ENCODE assay signal across 8 cellular contexts in the genomic region with DNA sequence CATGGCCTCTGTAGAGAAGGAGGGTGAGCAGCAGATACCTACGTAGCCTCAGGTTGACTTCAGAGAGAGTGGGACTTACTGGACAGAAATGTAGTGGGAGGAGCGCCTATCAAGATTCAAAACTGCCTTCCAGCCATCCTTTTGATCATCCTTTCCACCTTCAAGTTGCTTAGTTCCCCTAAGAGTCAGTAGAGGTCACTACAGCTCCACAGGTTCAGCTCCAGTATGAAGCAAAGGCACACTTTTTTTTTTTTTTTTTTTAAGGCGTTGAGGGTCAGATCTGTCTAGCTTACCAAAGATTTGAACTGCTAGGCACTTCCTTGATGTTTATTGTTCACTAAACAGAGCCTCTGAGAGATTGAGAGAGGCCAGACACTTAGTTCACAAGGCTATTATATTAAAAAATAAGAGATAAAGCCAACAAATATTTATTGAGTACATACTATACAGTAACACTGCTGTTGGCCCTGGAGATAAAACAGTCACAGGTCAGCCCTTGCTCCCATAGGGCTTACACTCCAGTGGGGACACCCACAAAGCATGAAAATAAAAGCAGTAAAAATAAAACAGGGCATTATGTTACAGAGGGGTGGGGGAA. TPM values are rescaled to one million over a fixed set of nuclear protein-coding genes. Genes with fewer than 3 reads are reported as not detected.
A peak's percentile ranks its signal among the peaks of the same experiment; 100 is the strongest.
DNase-seq lines count a peak whose midpoint lies in the region; ATAC-seq and TF ChIP-seq lines count a peak whose summit lies in the region.

No MANE protein-coding gene starts in this region.

- H3K36me3 Mint-ChIP-seq in WTC11 (no peaks in the 10 kb centered on the region), neural crest cell (ENCODE audit: low read depth) (peaks cover 11% of the 10 kb centered on the region)

- peaks cover 20 to 39% (median 23%) of the 10 kb centered on the region in 3 donors for H3K4me1 ChIP-seq in esophagus squamous epithelium

- no peak for TF ChIP-seq POLR2A in esophagus squamous epithelium (IDR thresholded peaks at IDR 0.05)

- H3K27me3 ChIP-seq in esophagus squamous epithelium, result no peaks in the 10 kb centered on the region

- H3K9me3 ChIP-seq in esophagus squamous epithelium, result no peaks in the 10 kb centered on the region

- H3K27ac Mint-ChIP-seq in WTC11 (no peak overlapping the region), neural crest cell (ENCODE audit: unreplicated experiment) (no peak overlapping the region)

- H3K4me3 ChIP-seq in esophagus squamous epithelium, result no peak overlapping the region

- H3K4me1 Mint-ChIP-seq in WTC11, result peaks cover 13% of the 10 kb centered on the region
- H3K4me1 Mint-ChIP-seq in neural crest cell, result peaks cover 25% of the 10 kb centered on the region

- CTCF ChIA-PET in WTC11 (lab: Charles Lee), result interaction anchor here (0.6 to 5.2 kb wide), 30 partner anchors 9 to 284 kb away, joined by 3 to 50 read pairs (median 4); partner anchors contain the start of genes ALOX15B, CNTROB and TRAPPC1

- H3K27ac ChIP-seq in esophagus squamous epithelium, result peak overlapping the region in 2 of 4 donors; percentile 34 to 36

- TF ChIP-seq CTCF in GM12872 (IDR thresholded peaks at IDR 0.05; ENCODE audit: insufficient read depth, low read depth, low read length) (peak; percentile 84), WTC11 (IDR thresholded peaks at IDR 0.05) (0 out of 2 replicates have a peak, but pooled peaks have one; percentile 29), esophagus squamous epithelium (IDR thresholded peaks at IDR 0.05) (peak in 5 of 6 experiments; percentile 53 to 80 (median 63)), neural crest cell (conservative IDR thresholded peaks at IDR 0.05) (peak; percentile 80)

- DNase-seq in AML-193 (lab: John Stamatoyannopoulos, UW), result peak; percentile 41 to 45
- peak; percentile 66 for DNase-seq in NCI-H2171 (lab: John Stamatoyannopoulos, UW)
- no peak for DNase-seq in WTC11 (ENCODE audit: low spot score)
- DNase-seq in esophagus squamous epithelium (lab: John Stamatoyannopoulos, UW), result no peak
- no peak for DNase-seq in neural crest cell (ENCODE audit: low read depth, low spot score)

- POLR2A ChIA-PET in WTC11 (lab: Charles Lee), result interaction anchor here (0.6 to 0.7 kb wide), 4 partner anchors 19 to 209 kb away, joined by 4 to 6 read pairs (median 4); no protein-coding TSS in a partner anchor

- no peak overlapping the region for H3K4me3 Mint-ChIP-seq in WTC11
- H3K4me3 Mint-ChIP-seq in neural crest cell, result peak overlapping the region; percentile 62

- intact Hi-C loops in esophagus squamous epithelium (cut with DNase I), result loop anchor here (5.0 kb wide), 1 partner anchor 74 kb away; no protein-coding TSS in a partner anchor

- H3K27me3 Mint-ChIP-seq in WTC11 (ENCODE audit: low read depth), result peaks cover 47% of the 10 kb centered on the region
- peaks cover 7% of the 10 kb centered on the region for H3K27me3 Mint-ChIP-seq in neural crest cell (ENCODE audit: low read depth)

- H3K9me3 Mint-ChIP-seq in WTC11 (no peaks in the 10 kb centered on the region), neural crest cell (peaks cover 3% of the 10 kb centered on the region)

- peaks cover 9 to 44% (median 35%) of the 10 kb centered on the region in 3 donors for H3K36me3 ChIP-seq in esophagus squamous epithelium

- peak; percentile 35 for ATAC-seq in WTC11
- no peak for ATAC-seq in GM21576 (IDR thresholded peaks at IDR 0.05; ENCODE audit: unreplicated experiment)
- ATAC-seq in HG02678 (IDR thresholded peaks at IDR 0.05; ENCODE audit: unreplicated experiment), result no peak

- WGBS in esophagus squamous epithelium, 2 donors, result 26 to 47% methylated on average over 2 to 3 of the region's 3 CpGs

TF ChIP-seq in WTC11, 78 proteins besides CTCF, POLR2A, EP300 and RAD21:
- TF ChIP-seq ZBTB21 (CRISPR knock-in tag; IDR thresholded peaks at IDR 0.05; ENCODE audit: borderline replicate concordance), result no peak
- no peak for TF ChIP-seq HMGA2 (CRISPR knock-in tag; IDR thresholded peaks at IDR 0.05)
- TF ChIP-seq, protein P1, sequence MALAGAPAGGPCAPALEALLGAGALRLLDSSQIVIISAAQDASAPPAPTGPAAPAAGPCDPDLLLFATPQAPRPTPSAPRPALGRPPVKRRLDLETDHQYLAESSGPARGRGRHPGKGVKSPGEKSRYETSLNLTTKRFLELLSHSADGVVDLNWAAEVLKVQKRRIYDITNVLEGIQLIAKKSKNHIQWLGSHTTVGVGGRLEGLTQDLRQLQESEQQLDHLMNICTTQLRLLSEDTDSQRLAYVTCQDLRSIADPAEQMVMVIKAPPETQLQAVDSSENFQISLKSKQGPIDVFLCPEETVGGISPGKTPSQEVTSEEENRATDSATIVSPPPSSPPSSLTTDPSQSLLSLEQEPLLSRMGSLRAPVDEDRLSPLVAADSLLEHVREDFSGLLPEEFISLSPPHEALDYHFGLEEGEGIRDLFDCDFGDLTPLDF (CRISPR knock-in tag; IDR thresholded peaks at IDR 0.05), result no peak
- TF ChIP-seq CBFB (CRISPR knock-in tag; IDR thresholded peaks at IDR 0.05; ENCODE audit: low read depth), result no peak
- no peak for TF ChIP-seq ZNF232 (CRISPR knock-in tag; IDR thresholded peaks at IDR 0.05)

RNA-seq across cellular contexts. Expression of gene RNF227, which starts 3.1 kb away (rescaled TPM):
- total RNA-seq in WTC11 (2021) (0.83 to 1.8 TPM (median 0.94 TPM) in 3 replicates), esophagus squamous epithelium (1 to 10 TPM in 3 of 4 donors, under 1 TPM in 1; 0.94 to 8.6 (median 5.7) TPM), neural crest cell (3.6 and 4.0 TPM in 2 replicates)

RNA-seq across cellular contexts. Expression of gene KCNAB3, which starts 16.6 kb away (rescaled TPM):
- total RNA-seq in WTC11 (2021), result 3.2 to 6.7 TPM (median 6.5 TPM) in 3 replicates
- 1 to 10 TPM in 1 of 4 donors, under 1 TPM in 1, not detected in 2; 0.95 to 1.1 TPM for total RNA-seq in esophagus squamous epithelium
- 19.9 and 20.4 TPM in 2 replicates for total RNA-seq in neural crest cell

RNA-seq across cellular contexts. Expression of gene TRAPPC1, which starts 18.7 kb away (rescaled TPM):
- 99.7 to 135 TPM (median 125 TPM) in 3 replicates for total RNA-seq in WTC11 (2021)
- total RNA-seq in esophagus squamous epithelium, result 10 to 100 TPM; 31.3 to 71.1 (median 40.3) TPM
- 129 and 145 TPM in 2 replicates for total RNA-seq in neural crest cell

RNA-seq across cellular contexts. Expression of gene CNTROB, which starts 19.0 kb away (rescaled TPM):
- total RNA-seq in WTC11 (2021) (37.0 to 39.7 TPM (median 38.5 TPM) in 3 replicates), esophagus squamous epithelium (10 to 100 TPM; 12.4 to 21.4 (median 13.5) TPM), neural crest cell (55.5 and 58.3 TPM in 2 replicates)

RNA-seq across cellular contexts. Expression of gene CHD3, which starts 24.4 kb away (rescaled TPM):
- total RNA-seq in WTC11 (2021), result 38.9 to 42.0 TPM (median 39.5 TPM) in 3 replicates
- 10 to 100 TPM; 57.7 to 93.5 (median 73.0) TPM for total RNA-seq in esophagus squamous epithelium
- 53.3 and 59.7 TPM in 2 replicates for total RNA-seq in neural crest cell

Comparison
In these comparisons a context has a peak if more than half of its experiments do, and no peak if none do; other contexts are left out.
1. DNase-seq: peak in AML-193 (2 of 2) and NCI-H2171 (single experiment); none in WTC11 (single experiment), esophagus squamous epithelium (single experiment) and neural crest cell (single experiment).
2. CTCF ChIP-seq: peak in every context shown above with its lines; median percentile 84 in GM12872; 80 in neural crest cell; 63 in esophagus squamous epithelium; 29 in WTC11.